ENCODE assay signal across 1 cellular context in genomic region chr4:57102050-57102564, GRCh38.
TF ChIP-seq lines count a peak whose summit lies in the region.

No MANE protein-coding gene starts in this region.

TF ChIP-seq in SK-N-SH, 30 proteins besides CTCF, POLR2A, EP300 and RAD21 (continued from another document):
- TF ChIP-seq MAX (IDR thresholded peaks at IDR 0.05; ENCODE audit: low read depth) (no peak), CHD2 (IDR thresholded peaks at IDR 0.05; ENCODE audit: low read length, partially characterized antibody) (no peak), SMC3 (IDR thresholded peaks at IDR 0.05; ENCODE audit: low read depth, low read length) (no peak)
